In genomic region chr22:47918276-47918928, GRCh38 we compare ENCODE assay signal across 11 cellular contexts.
DNase-seq lines count a peak whose midpoint lies in the region; ATAC-seq lines count a peak whose summit lies in the region.
"Had no signal": no experiment of that assay in that cellular context is flagged by ENCODE, and none has a peak within 500 bp of the region (broad histone marks: within the 10 kb centered on the region; RNA-seq: fewer than 3 reads in every experiment).

No MANE protein-coding gene starts in this region.

- peak; percentile 89 for ATAC-seq in activated CD4-positive, alpha-beta T cell treated with anti-CD3 and anti-CD28 coated beads for 36 hours
- ATAC-seq in HG02938 (IDR thresholded peaks at IDR 0.05; ENCODE audit: unreplicated experiment) = no peak
- ATAC-seq: A549 had no signal

- H3K27ac Mint-ChIP-seq in activated CD4-positive, alpha-beta T cell treated with anti-CD3 and anti-CD28 coated beads for 36 hours = no peak overlapping the region
- H3K27ac Mint-ChIP-seq in activated naive CD8-positive, alpha-beta T cell treated with anti-CD3 and anti-CD28 coated beads for 36 hours = no peak overlapping the region

- no peaks in the 10 kb centered on the region for H3K36me3 Mint-ChIP-seq in activated CD4-positive, alpha-beta T cell treated with anti-CD3 and anti-CD28 coated beads for 36 hours (ENCODE audit: low read depth)
- H3K36me3 Mint-ChIP-seq in activated naive CD8-positive, alpha-beta T cell treated with anti-CD3 and anti-CD28 coated beads for 36 hours = no peaks in the 10 kb centered on the region

- H3K27me3 Mint-ChIP-seq in activated CD4-positive, alpha-beta T cell treated with anti-CD3 and anti-CD28 coated beads for 36 hours = no peaks in the 10 kb centered on the region
- H3K27me3 Mint-ChIP-seq in activated naive CD8-positive, alpha-beta T cell treated with anti-CD3 and anti-CD28 coated beads for 36 hours = no peaks in the 10 kb centered on the region

- DNase-seq in activated CD4-positive, alpha-beta T cell treated with anti-CD3 and anti-CD28 coated beads for 36 hours = peak; percentile 63
- no peak for DNase-seq in activated CD4-positive, alpha-beta T cell treated with anti-CD3 and anti-CD28 coated beads for 1 hour
- DNase-seq in NCI-H82 treated with DMSO at 0.1 percent for 48 hours (lab: John Stamatoyannopoulos, UW; ENCODE audit: unreplicated experiment) (peak; percentile 27), AG08396 (ENCODE audit: low spot score) (no peak), NCI-H1092 treated with DMSO at 0.1 percent for 48 hours (lab: John Stamatoyannopoulos, UW) (no peak)
- peak; percentile 53 for DNase-seq in activated naive CD8-positive, alpha-beta T cell treated with anti-CD3 and anti-CD28 coated beads for 36 hours
- DNase-seq in stimulated activated CD8-positive, alpha-beta memory T cell treated with anti-CD3 and anti-CD28 coated beads, Interleukin-15, amount 100 ng/mL, for 48 hours (ENCODE audit: low read depth in 2 of 2) = peak; percentile 11 to 53
- DNase-seq: effector CD4-positive, alpha-beta T cell; MG63 had no signal

- H3K4me1 Mint-ChIP-seq in activated CD4-positive, alpha-beta T cell treated with anti-CD3 and anti-CD28 coated beads for 36 hours = peaks cover 9% of the 10 kb centered on the region
- peaks cover 12% of the 10 kb centered on the region for H3K4me1 Mint-ChIP-seq in activated naive CD8-positive, alpha-beta T cell treated with anti-CD3 and anti-CD28 coated beads for 36 hours

- no peaks in the 10 kb centered on the region for H3K9me3 Mint-ChIP-seq in activated CD4-positive, alpha-beta T cell treated with anti-CD3 and anti-CD28 coated beads for 36 hours (ENCODE audit: low read depth)
- no peaks in the 10 kb centered on the region for H3K9me3 Mint-ChIP-seq in activated naive CD8-positive, alpha-beta T cell treated with anti-CD3 and anti-CD28 coated beads for 36 hours

- intact Hi-C loops in activated CD4-positive, alpha-beta T cell treated with anti-CD3 and anti-CD28 coated beads for 36 hours (cut with DNase I, micrococcal nuclease) = no loop called here

- CTCF ChIA-PET in activated CD4-positive, alpha-beta T cell treated with anti-CD3 and anti-CD28 coated beads for 36 hours (lab: Charles Lee) = no interaction called here

- POLR2A ChIA-PET in activated CD4-positive, alpha-beta T cell treated with anti-CD3 and anti-CD28 coated beads for 36 hours (lab: Charles Lee) = no interaction called here

- H3K4me3 Mint-ChIP-seq in activated CD4-positive, alpha-beta T cell treated with anti-CD3 and anti-CD28 coated beads for 36 hours = no peak overlapping the region
- H3K4me3 Mint-ChIP-seq in activated naive CD8-positive, alpha-beta T cell treated with anti-CD3 and anti-CD28 coated beads for 36 hours = no peak overlapping the region

Comparison
In these comparisons a context has a peak if more than half of its experiments do, and no peak if none do; other contexts are left out.
1. DNase-seq: peak in activated CD4-positive, alpha-beta T cell treated with anti-CD3 and anti-CD28 coated beads for 36 hours (single experiment), NCI-H82 treated with DMSO at 0.1 percent for 48 hours (single experiment), activated naive CD8-positive, alpha-beta T cell treated with anti-CD3 and anti-CD28 coated beads for 36 hours (single experiment) and stimulated activated CD8-positive, alpha-beta memory T cell treated with anti-CD3 and anti-CD28 coated beads, Interleukin-15, amount 100 ng/mL, for 48 hours (2 of 2); none in activated CD4-positive, alpha-beta T cell treated with anti-CD3 and anti-CD28 coated beads for 1 hour (single experiment), AG08396 (single experiment) and NCI-H1092 treated with DMSO at 0.1 percent for 48 hours (single experiment).